In the genomic region with DNA sequence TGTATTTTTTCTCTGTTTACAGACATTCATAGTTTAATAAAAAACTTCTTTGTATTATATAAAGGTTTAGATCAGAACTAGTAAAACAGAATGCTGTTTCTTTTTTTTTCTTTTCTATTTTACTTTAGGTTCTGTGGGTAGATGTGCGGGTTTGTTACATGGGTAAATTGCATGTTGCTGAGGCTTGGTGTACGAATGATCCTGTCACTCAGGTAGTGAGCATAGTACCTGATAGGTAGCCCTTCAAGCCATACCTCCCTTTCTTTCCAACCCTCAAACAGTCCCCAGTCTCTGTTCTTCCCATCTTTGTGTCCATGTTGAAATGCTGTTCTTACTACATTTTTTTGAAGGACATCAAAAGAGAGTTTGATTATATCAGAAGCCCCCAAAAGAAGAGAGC, we compare ENCODE assay signal across 1 cellular context.
TF ChIP-seq lines count a peak whose summit lies in the region.

No MANE protein-coding gene starts in this region.

TF ChIP-seq in K562, 482 proteins besides CTCF, POLR2A, EP300 and RAD21:
- TF ChIP-seq PKNOX1 (IDR thresholded peaks at IDR 0.05) (peak; percentile 36; the same call in 1 of the 2 replicates), NR4A1 (CRISPR knock-in tag; IDR thresholded peaks at IDR 0.05) (no peak), NR4A1 (tag; IDR thresholded peaks at IDR 0.05) (no peak)
